1 cellular context compared by ENCODE assay signal in the genomic region with DNA sequence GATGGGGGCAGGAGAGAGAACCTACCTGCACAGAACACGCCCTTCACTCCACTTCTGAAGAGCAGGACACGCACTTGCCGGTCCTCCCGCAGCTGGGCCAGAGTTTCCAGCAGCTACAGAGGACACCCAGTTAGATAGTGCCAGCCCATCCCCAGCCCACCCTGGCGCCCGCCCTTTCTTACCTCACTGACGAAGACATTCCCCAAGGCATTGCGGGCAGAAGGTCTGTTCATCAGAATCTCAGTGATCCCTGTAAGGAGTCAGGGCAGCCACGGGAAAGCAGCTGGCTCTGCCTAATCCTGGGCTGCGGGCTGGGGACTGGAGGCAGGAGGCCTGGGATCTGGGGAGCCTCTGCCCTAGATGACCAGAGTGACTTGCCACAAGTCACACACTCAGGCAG.
TF ChIP-seq lines count a peak whose summit lies in the region.

No MANE protein-coding gene starts in this region.

TF ChIP-seq in GM23338, 12 proteins besides CTCF, POLR2A, EP300 and RAD21 (continued from another document):
- TF ChIP-seq, protein P1, sequence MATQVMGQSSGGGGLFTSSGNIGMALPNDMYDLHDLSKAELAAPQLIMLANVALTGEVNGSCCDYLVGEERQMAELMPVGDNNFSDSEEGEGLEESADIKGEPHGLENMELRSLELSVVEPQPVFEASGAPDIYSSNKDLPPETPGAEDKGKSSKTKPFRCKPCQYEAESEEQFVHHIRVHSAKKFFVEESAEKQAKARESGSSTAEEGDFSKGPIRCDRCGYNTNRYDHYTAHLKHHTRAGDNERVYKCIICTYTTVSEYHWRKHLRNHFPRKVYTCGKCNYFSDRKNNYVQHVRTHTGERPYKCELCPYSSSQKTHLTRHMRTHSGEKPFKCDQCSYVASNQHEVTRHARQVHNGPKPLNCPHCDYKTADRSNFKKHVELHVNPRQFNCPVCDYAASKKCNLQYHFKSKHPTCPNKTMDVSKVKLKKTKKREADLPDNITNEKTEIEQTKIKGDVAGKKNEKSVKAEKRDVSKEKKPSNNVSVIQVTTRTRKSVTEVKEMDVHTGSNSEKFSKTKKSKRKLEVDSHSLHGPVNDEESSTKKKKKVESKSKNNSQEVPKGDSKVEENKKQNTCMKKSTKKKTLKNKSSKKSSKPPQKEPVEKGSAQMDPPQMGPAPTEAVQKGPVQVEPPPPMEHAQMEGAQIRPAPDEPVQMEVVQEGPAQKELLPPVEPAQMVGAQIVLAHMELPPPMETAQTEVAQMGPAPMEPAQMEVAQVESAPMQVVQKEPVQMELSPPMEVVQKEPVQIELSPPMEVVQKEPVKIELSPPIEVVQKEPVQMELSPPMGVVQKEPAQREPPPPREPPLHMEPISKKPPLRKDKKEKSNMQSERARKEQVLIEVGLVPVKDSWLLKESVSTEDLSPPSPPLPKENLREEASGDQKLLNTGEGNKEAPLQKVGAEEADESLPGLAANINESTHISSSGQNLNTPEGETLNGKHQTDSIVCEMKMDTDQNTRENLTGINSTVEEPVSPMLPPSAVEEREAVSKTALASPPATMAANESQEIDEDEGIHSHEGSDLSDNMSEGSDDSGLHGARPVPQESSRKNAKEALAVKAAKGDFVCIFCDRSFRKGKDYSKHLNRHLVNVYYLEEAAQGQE (IDR thresholded peaks at IDR 0.05; ENCODE audit: unreplicated experiment) = no peak
TF ChIP-seq in GM23338: peak in this region for 0.
